In genomic region chr15:65856821-65857455, GRCh38 we compare ENCODE assay signal across 1 cellular context.
A peak's percentile ranks its signal among the peaks of the same experiment; 100 is the strongest.
TF ChIP-seq lines count a peak whose summit lies in the region.

No MANE protein-coding gene starts in this region.

TF ChIP-seq in HEK293, 187 proteins besides CTCF, POLR2A, EP300 and RAD21 (continued from another document):
- TF ChIP-seq ZNF362 (tag by site-specific recombination; IDR thresholded peaks at IDR 0.05) (no peak), ZNF830 (tag by site-specific recombination; IDR thresholded peaks at IDR 0.05; ENCODE audit: low read depth) (no peak), KLF10 (tag by site-specific recombination; IDR thresholded peaks at IDR 0.05) (no peak), ZNF521 (tag by site-specific recombination; IDR thresholded peaks at IDR 0.05) (no peak), ZNF621 (tag by site-specific recombination; IDR thresholded peaks at IDR 0.05) (no peak), ZEB2 (tag by site-specific recombination; IDR thresholded peaks at IDR 0.05) (0 out of 2 replicates have a peak, but pooled peaks have one; percentile 37), ZNF133 (tag by site-specific recombination; IDR thresholded peaks at IDR 0.05) (no peak), TCF7L2 (IDR thresholded peaks at IDR 0.05; ENCODE audit: borderline replicate concordance, low read depth, low read length) (no peak), ZNF18 (tag by site-specific recombination; IDR thresholded peaks at IDR 0.05) (no peak), ZIC2 (tag by site-specific recombination; IDR thresholded peaks at IDR 0.05) (no peak), ZNF561 (tag by site-specific recombination; IDR thresholded peaks at IDR 0.05; ENCODE audit: borderline replicate concordance) (peak; percentile 28; the same call in 1 of the 2 replicates), ZNF660 (tag by site-specific recombination; IDR thresholded peaks at IDR 0.05) (no peak), ZNF10 (tag by site-specific recombination; IDR thresholded peaks at IDR 0.05) (peak; percentile 62), ZNF626 (tag by site-specific recombination; IDR thresholded peaks at IDR 0.05) (no peak), ZSCAN18 (tag by site-specific recombination; IDR thresholded peaks at IDR 0.05) (no peak), ZSCAN30 (tag by site-specific recombination; IDR thresholded peaks at IDR 0.05) (no peak), ZSCAN23 (tag by site-specific recombination; IDR thresholded peaks at IDR 0.05) (no peak), GLIS1 (tag by site-specific recombination; IDR thresholded peaks at IDR 0.05) (no peak), ZNF654 (tag by site-specific recombination; IDR thresholded peaks at IDR 0.05; ENCODE audit: low read depth) (peak; percentile 21; the same call in 1 of the 2 replicates), SCRT2 (tag by site-specific recombination; IDR thresholded peaks at IDR 0.05) (peak; percentile 97), SETDB1 (IDR thresholded peaks at IDR 0.05; ENCODE audit: insufficient read length, low read length) (no peak), ZNF366 (tag by site-specific recombination; conservative IDR thresholded peaks at IDR 0.05) (no peak), ZNF132 (tag by site-specific recombination; IDR thresholded peaks at IDR 0.05; ENCODE audit: borderline replicate concordance) (no peak), ZNF629 (tag by site-specific recombination; IDR thresholded peaks at IDR 0.05) (0 out of 2 replicates have a peak, but pooled peaks have one; percentile 19), YY2 (tag by site-specific recombination; IDR thresholded peaks at IDR 0.05) (no peak), ZNF423 (tag by site-specific recombination; IDR thresholded peaks at IDR 0.05) (no peak), PRDM4 (tag by site-specific recombination; IDR thresholded peaks at IDR 0.05) (no peak), ZNF2 (tag by site-specific recombination; IDR thresholded peaks at IDR 0.05) (no peak)
